ENCODE assay signal across 13 cellular contexts in genomic region chr4:153234923-153235322, GRCh38. TPM values are rescaled to one million over a fixed set of nuclear protein-coding genes. Genes with fewer than 3 reads are reported as not detected.
DNase-seq lines count a peak whose midpoint lies in the region; ATAC-seq and TF ChIP-seq lines count a peak whose summit lies in the region.
"Had no signal": no experiment of that assay in that cellular context is flagged by ENCODE, and none has a peak within 500 bp of the region (broad histone marks: within the 10 kb centered on the region; RNA-seq: fewer than 3 reads in every experiment).

No MANE protein-coding gene starts in this region.

- peak; percentile 82 for DNase-seq in A172 (ENCODE audit: low spot score)
- peak; percentile 37 for DNase-seq in H4 (ENCODE audit: low spot score)
- no peak for DNase-seq in SK-N-SH
- DNase-seq in fibroblast of gingiva (ENCODE audit: low read depth) = peak; percentile 51
- no peak for DNase-seq in GM13976 (ENCODE audit: low spot score)
- DNase-seq in 8988T = no peak
- DNase-seq in heart left ventricle = no peak
- DNase-seq: BE2C; DMS79 treated with DMSO at 0.1 percent for 48 hours; NCI-H1105 treated with DMSO at 0.1 percent for 48 hours; NCI-H446; stimulated activated CD4-positive, alpha-beta T cell treated with anti-CD3 and anti-CD28 coated beads, Interleukin-2, amount 100 ng/mL, for 24 hours had no signal

- POLR2A ChIA-PET in SK-N-SH (lab: Yijun Ruan, JAX) = interaction anchor here (0.6 kb wide), 1 partner anchor 79 kb away, joined by 4 read pairs; no protein-coding TSS in a partner anchor

- H3K79me2 ChIP-seq in SK-N-SH (ENCODE audit: insufficient read depth) = peaks cover 34% of the 10 kb centered on the region; the same call in 1 of the 2 replicates

- no peaks in the 10 kb centered on the region for H3K9me3 ChIP-seq in SK-N-SH
- H3K9me3 ChIP-seq in heart left ventricle = no peaks in the 10 kb centered on the region
- H3K9me3 ChIP-seq: BE2C had no signal

- TF ChIP-seq POLR2A in heart left ventricle (IDR thresholded peaks at IDR 0.05) = no peak

- H3K27ac ChIP-seq in SK-N-SH (ENCODE audit: low read depth in 2 of 2, low read length in 1 of 2) = peak overlapping the region; percentile 84 to 88; a peak in 3 of 4 replicates
- H3K27ac ChIP-seq in heart left ventricle = no peak overlapping the region

- H4K20me1 ChIP-seq in SK-N-SH (ENCODE audit: insufficient read depth) = no peaks in the 10 kb centered on the region; the same call in 1 of the 2 replicates

- TF ChIP-seq EP300 in SK-N-SH (IDR thresholded peaks at IDR 0.05; ENCODE audit: borderline replicate concordance in 1 of 2, low read depth in 1 of 2, low read length in 1 of 2) = peak; percentile 51 to 60; a peak in 3 of 4 replicates

- WGBS in SK-N-SH (ENCODE audit: low lambda C conversion rate) = 65% methylated on average over 2 of the region's 2 CpGs
- WGBS in heart left ventricle, 4 donors = 86 to 93% (median 91%) methylated on average over 2 of the region's 2 CpGs

- intact Hi-C loops in heart left ventricle (cut with DNase I) = no loop called here

- no peak for TF ChIP-seq RAD21 in SK-N-SH (IDR thresholded peaks at IDR 0.05; ENCODE audit: low read length)

- H3K27me3 ChIP-seq in SK-N-SH (ENCODE audit: insufficient read depth) = no peaks in the 10 kb centered on the region
- no peaks in the 10 kb centered on the region for H3K27me3 ChIP-seq in heart left ventricle
- H3K27me3 ChIP-seq: BE2C had no signal

- peak overlapping the region; percentile 64 for H3K4me2 ChIP-seq in SK-N-SH

- no peaks in the 10 kb centered on the region for H3K9me2 ChIP-seq in SK-N-SH

- in situ Hi-C loops in GM13976 (cut with MboI; ENCODE audit: low sequenced_read_pairs, unreplicated experiment) = no loop called here

- CTCF ChIA-PET in SK-N-SH (lab: Yijun Ruan, JAX) = no interaction called here

- no peak for TF ChIP-seq CTCF in SK-N-SH (IDR thresholded peaks at IDR 0.05)
- TF ChIP-seq CTCF in GM13976 (IDR thresholded peaks at IDR 0.05; ENCODE audit: borderline replicate concordance, control extremely low read depth, extremely low read depth, insufficient read depth, missing control alignments) = no peak
- TF ChIP-seq CTCF in heart left ventricle (IDR thresholded peaks at IDR 0.05) = no peak

- H3F3A ChIP-seq in SK-N-SH (replicated peaks; ENCODE audit: insufficient read depth) = peaks cover 29% of the 10 kb centered on the region

- H3K36me3 ChIP-seq in SK-N-SH (replicated peaks in 1 of 2; ENCODE audit: control insufficient read depth in 1 of 2, insufficient read depth in 2 of 2, low read length in 1 of 2) (peaks cover 5 to 13% of the 10 kb centered on the region in 2 experiments), heart left ventricle (peaks cover 0 to 7% (median 0%) of the 10 kb centered on the region in 9 donors)

- no peak overlapping the region for H3K9ac ChIP-seq in SK-N-SH

- ATAC-seq in GM18873 (IDR thresholded peaks at IDR 0.05; ENCODE audit: low FRiP score, unreplicated experiment) = no peak
- no peak for ATAC-seq in heart left ventricle

- 0 out of 4 replicates have a peak overlapping the region, but pooled peaks of 1 of the 2 experiments have one; percentile 28 for H3K4me3 ChIP-seq in SK-N-SH (ENCODE audit: low read depth in 2 of 2, low read length in 1 of 2)
- H3K4me3 ChIP-seq in heart left ventricle = no peak overlapping the region

- no peak overlapping the region for H2AFZ ChIP-seq in SK-N-SH (ENCODE audit: low read depth)

- H3K4me1 ChIP-seq in SK-N-SH (ENCODE audit: control insufficient read depth in 1 of 2, insufficient read depth in 2 of 2, low read depth in 1 of 2, low read length in 1 of 2) = peaks cover 23 to 28% of the 10 kb centered on the region in 2 experiments; a peak in 3 of 4 replicates
- peaks cover 0 to 45% (median 27%) of the 10 kb centered on the region in 12 donors for H3K4me1 ChIP-seq in heart left ventricle

TF ChIP-seq in SK-N-SH, 30 proteins besides CTCF, POLR2A, EP300 and RAD21 (continues in another document):
- TF ChIP-seq ZBTB33 (IDR thresholded peaks at IDR 0.05; ENCODE audit: borderline replicate concordance, low read depth) (no peak), RFX5 (IDR thresholded peaks at IDR 0.05; ENCODE audit: low read length) (no peak), SMC3 (IDR thresholded peaks at IDR 0.05; ENCODE audit: low read depth, low read length) (no peak), FOSL2 (IDR thresholded peaks at IDR 0.05; ENCODE audit: borderline replicate concordance, low read depth) (peak; percentile 78; the same call in 1 of the 2 replicates), TCF12 (IDR thresholded peaks at IDR 0.05) (peak; percentile 71), RCOR1 (IDR thresholded peaks at IDR 0.05; ENCODE audit: low read length) (no peak), GATA2 (CRISPR knock-in tag; IDR thresholded peaks at IDR 0.05) (no peak), FOXM1 (IDR thresholded peaks at IDR 0.05; ENCODE audit: low read depth) (no peak), MXI1 (IDR thresholded peaks at IDR 0.05; ENCODE audit: low read depth, low read length) (no peak), USF1 (IDR thresholded peaks at IDR 0.05; ENCODE audit: borderline replicate concordance, low read depth) (no peak), TAF1 (IDR thresholded peaks at IDR 0.05; ENCODE audit: borderline replicate concordance, low read depth, low read length) (no peak), EZH2phosphoT487 (IDR thresholded peaks at IDR 0.05; ENCODE audit: borderline replicate concordance, low read depth) (no peak)
- TF ChIP-seq, protein P1, sequence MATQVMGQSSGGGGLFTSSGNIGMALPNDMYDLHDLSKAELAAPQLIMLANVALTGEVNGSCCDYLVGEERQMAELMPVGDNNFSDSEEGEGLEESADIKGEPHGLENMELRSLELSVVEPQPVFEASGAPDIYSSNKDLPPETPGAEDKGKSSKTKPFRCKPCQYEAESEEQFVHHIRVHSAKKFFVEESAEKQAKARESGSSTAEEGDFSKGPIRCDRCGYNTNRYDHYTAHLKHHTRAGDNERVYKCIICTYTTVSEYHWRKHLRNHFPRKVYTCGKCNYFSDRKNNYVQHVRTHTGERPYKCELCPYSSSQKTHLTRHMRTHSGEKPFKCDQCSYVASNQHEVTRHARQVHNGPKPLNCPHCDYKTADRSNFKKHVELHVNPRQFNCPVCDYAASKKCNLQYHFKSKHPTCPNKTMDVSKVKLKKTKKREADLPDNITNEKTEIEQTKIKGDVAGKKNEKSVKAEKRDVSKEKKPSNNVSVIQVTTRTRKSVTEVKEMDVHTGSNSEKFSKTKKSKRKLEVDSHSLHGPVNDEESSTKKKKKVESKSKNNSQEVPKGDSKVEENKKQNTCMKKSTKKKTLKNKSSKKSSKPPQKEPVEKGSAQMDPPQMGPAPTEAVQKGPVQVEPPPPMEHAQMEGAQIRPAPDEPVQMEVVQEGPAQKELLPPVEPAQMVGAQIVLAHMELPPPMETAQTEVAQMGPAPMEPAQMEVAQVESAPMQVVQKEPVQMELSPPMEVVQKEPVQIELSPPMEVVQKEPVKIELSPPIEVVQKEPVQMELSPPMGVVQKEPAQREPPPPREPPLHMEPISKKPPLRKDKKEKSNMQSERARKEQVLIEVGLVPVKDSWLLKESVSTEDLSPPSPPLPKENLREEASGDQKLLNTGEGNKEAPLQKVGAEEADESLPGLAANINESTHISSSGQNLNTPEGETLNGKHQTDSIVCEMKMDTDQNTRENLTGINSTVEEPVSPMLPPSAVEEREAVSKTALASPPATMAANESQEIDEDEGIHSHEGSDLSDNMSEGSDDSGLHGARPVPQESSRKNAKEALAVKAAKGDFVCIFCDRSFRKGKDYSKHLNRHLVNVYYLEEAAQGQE (IDR thresholded peaks at IDR 0.05; ENCODE audit: low read depth, low read length) = no peak
- TF ChIP-seq, protein P2, sequence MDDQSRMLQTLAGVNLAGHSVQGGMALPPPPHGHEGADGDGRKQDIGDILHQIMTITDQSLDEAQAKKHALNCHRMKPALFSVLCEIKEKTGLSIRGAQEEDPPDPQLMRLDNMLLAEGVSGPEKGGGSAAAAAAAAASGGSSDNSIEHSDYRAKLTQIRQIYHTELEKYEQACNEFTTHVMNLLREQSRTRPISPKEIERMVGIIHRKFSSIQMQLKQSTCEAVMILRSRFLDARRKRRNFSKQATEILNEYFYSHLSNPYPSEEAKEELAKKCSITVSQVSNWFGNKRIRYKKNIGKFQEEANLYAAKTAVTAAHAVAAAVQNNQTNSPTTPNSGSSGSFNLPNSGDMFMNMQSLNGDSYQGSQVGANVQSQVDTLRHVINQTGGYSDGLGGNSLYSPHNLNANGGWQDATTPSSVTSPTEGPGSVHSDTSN (IDR thresholded peaks at IDR 0.05) = peak; percentile 94

RNA-seq across cellular contexts. Expression of gene TRIM2, which starts 30.7 kb away (rescaled TPM):
- 23.7 and 46.6 TPM in 2 replicates for total RNA-seq in A172 (2014; rRNA removed; shearing (Covaris generic))
- total RNA-seq in H4 (2014; rRNA removed; shearing (Covaris generic)) = 16.5 and 22.0 TPM in 2 replicates
- polyA plus RNA-seq in SK-N-SH (2012; rRNA removed) = 16.4 and 21.2 TPM in 2 replicates
- polyA plus RNA-seq in SK-N-SH (2012; cell fraction: cytosol; rRNA removed) = 13.7 and 16.3 TPM in 2 replicates
- 21.6 and 24.9 TPM in 2 replicates for polyA plus RNA-seq in SK-N-SH (2012; cell fraction: nucleus; rRNA removed)
- 10 to 100 TPM; 13.0 to 30.5 (median 19.0) TPM for total RNA-seq in heart left ventricle
- 1 to 10 TPM; 5.5 to 5.8 TPM for polyA plus RNA-seq in heart left ventricle

Comparison
In these comparisons a context has a peak if more than half of its experiments do, and no peak if none do; other contexts are left out.
1. DNase-seq: peak in A172 (single experiment), H4 (single experiment) and fibroblast of gingiva (single experiment); none in SK-N-SH (single experiment), GM13976 (single experiment), 8988T (single experiment) and heart left ventricle (0 of 5).
2. H3K27ac ChIP-seq: peak in SK-N-SH (2 of 2); none in heart left ventricle (0 of 12).